8 cellular contexts compared by ENCODE assay signal in the genomic region with DNA sequence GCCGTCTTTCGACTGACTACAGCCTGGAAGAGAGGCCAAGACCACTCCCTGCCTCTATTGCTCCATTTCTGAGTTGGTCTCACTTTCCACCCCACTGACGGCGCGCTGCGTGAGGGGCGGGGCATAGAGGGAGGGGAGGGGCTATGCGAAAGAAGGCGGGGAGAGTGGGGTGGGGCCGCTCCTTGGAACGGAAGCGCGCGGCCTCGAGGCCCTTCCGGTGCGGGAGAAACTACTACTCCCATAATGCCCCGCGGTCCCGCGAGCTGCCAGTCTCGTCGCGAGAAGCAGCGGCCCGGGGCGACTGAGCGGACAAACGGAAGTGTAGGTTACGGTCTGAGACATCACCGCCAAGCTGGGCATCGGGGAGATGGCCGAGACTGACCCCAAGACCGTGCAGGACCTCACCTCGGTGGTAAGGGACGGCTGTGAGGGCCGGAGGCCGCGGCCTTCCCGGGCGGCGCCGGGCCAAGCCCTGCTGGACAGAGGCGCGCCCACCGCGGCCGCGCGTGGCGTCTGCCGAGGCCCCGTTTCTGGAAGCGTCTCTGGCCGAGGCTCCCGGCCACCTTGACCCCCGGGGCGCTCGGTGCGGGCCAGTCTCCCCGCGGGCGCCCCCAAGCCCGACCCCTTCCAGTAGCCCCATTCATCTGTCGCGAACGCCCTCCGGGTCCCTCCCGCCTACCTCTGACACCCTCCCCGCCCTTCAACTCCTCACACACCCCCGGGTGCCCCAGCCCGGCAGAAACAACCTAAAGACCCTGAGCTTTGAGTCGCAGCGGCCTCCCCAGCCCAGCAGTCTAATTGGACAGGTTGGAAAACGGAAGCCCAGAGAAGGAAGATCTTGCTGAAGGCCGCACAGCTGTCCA.
A peak's percentile ranks its signal among the peaks of the same experiment; 100 is the strongest.
DNase-seq lines count a peak whose midpoint lies in the region; ATAC-seq and TF ChIP-seq lines count a peak whose summit lies in the region.

HSBP1 (plus strand) TSS at position 269 of the 863 bp plus-strand sequence; CDS start at position 368, 99 bp downstream.

- no peak for TF ChIP-seq CTCF in AG04449 (IDR thresholded peaks at IDR 0.05; ENCODE audit: insufficient read depth, low read length, missing control alignments)
- no peak for TF ChIP-seq CTCF in VCaP (conservative IDR thresholded peaks at IDR 0.05)

- POLR2A ChIA-PET in AG04449 (lab: Yijun Ruan, JAX) = interaction anchor here (0.7 to 0.9 kb wide), 2 partner anchors 117 to 309 kb away, joined by 3 read pairs; no protein-coding TSS in a partner anchor

- peak; percentile 95 for ATAC-seq in GM18868 (IDR thresholded peaks at IDR 0.05; ENCODE audit: unreplicated experiment)
- ATAC-seq in HG03103 (IDR thresholded peaks at IDR 0.05; ENCODE audit: low read depth, unreplicated experiment) = peak; percentile 90

- H3K27ac ChIP-seq in VCaP = peak within 1 kb of the TSS; percentile 76
- peak within 1 kb of the TSS; percentile 8 for H3K27ac ChIP-seq in iPS-20b (ENCODE audit: low read length)
- H3K27ac ChIP-seq in skin epidermis = peak within 1 kb of the TSS in 20 of 21 experiments; percentile 69 to 97 (median 90)

- peak within 1 kb of the TSS; percentile 91 for H3K4me3 ChIP-seq in AG04449 (ENCODE audit: low read depth, low read length)
- peak within 1 kb of the TSS; percentile 86 for H3K4me3 ChIP-seq in iPS-20b (ENCODE audit: low read length)
- peak within 1 kb of the TSS; percentile 76 to 99 (median 89) for H3K4me3 ChIP-seq in skin epidermis

- H3K9me3 ChIP-seq in iPS-20b (ENCODE audit: insufficient read depth, low read depth, low read length) = no peaks in the 10 kb centered on the region

- peaks cover 10% of the 10 kb centered on the region; the same call in 1 of the 2 replicates for H3K4me1 ChIP-seq in iPS-20b (ENCODE audit: insufficient read depth, low read length)

- no peaks in the 10 kb centered on the region for H3K27me3 ChIP-seq in iPS-20b (ENCODE audit: insufficient read depth, low read length)

- in situ Hi-C loops in T47D (cut with HindIII; ENCODE audit: low pct_unique_long_range_greater_than_20kb, low sequenced_read_pairs) = no loop called here

- DNase-seq in AG04449 (ENCODE audit: low read depth, low spot score) = peak; percentile 52
- peak; percentile 88 for DNase-seq in NCI-H2227 (lab: John Stamatoyannopoulos, UW; ENCODE audit: unreplicated experiment)
- peak; percentile 93 to 98 for DNase-seq in T47D (ENCODE audit: low read depth in 1 of 2, low spot score in 1 of 2)

- H3K36me3 ChIP-seq in iPS-20b (ENCODE audit: insufficient read depth, low read depth, low read length) = peaks cover 33% of the 10 kb centered on the region

- peak within 1 kb of the TSS; percentile 85 for H3K9ac ChIP-seq in iPS-20b (ENCODE audit: low read depth, low read length)

- CTCF ChIA-PET in AG04449 (lab: Yijun Ruan, JAX) = interaction anchor here (1.7 kb wide), 1 partner anchor 15 kb away, joined by 4 read pairs; no protein-coding TSS in a partner anchor

Comparison
In these comparisons a context has a peak if more than half of its experiments do, and no peak if none do; other contexts are left out.
1. Peak in every context shown above with its lines: DNase-seq, ATAC-seq, H3K4me3 ChIP-seq and H3K27ac ChIP-seq.
2. H3K27ac ChIP-seq: peak in every context shown above with its lines; median percentile 90 in skin epidermis; 76 in VCaP; 8 in iPS-20b.